Comparison of ENCODE assay signal across 33 cellular contexts in genomic region chr2:99925960-99926359, GRCh38.
"Had no signal": no experiment of that assay in that cellular context is flagged by ENCODE, and none has a peak within 500 bp of the region (broad histone marks: within the 10 kb centered on the region; RNA-seq: fewer than 3 reads in every experiment).

No MANE protein-coding gene starts in this region.

- H3K27me3 Mint-ChIP-seq: activated B cell treated with CpG ODN at 0.5 μM for 24 hours; activated CD4-positive, alpha-beta T cell treated with anti-CD3 and anti-CD28 coated beads, Interleukin-2, amount 10 ng/mL, durations not matched to agents 24 days and 14 days; activated CD8-positive, alpha-beta T cell treated with anti-CD3 and anti-CD28 coated beads for 36 hours; activated naive CD4-positive, alpha-beta T cell treated with anti-CD3 and anti-CD28 coated beads, Interleukin-2, amount 10 ng/mL, durations not matched to agents 7 days and 5 days; activated naive CD4-positive, alpha-beta T cell treated with anti-CD3 and anti-CD28 coated beads, Interleukin-2, amount 50 U/mL, for 24 hours; activated naive CD8-positive, alpha-beta T cell treated with anti-CD3 and anti-CD28 coated beads for 36 hours; activated T-cell treated with anti-CD3 and anti-CD28 coated beads, Interleukin-2, amount 50 U/mL, for 24 hours; brain; central memory CD8-positive, alpha-beta T cell had no signal

- ATAC-seq: activated CD8-positive, alpha-beta T cell treated with anti-CD3 and anti-CD28 coated beads for 36 hours had no signal

- H3K27ac ChIP-seq: adrenal gland, ascending aorta, cardiac muscle cell, VCaP had no signal

- H3K4me1 Mint-ChIP-seq: activated CD4-positive, alpha-beta T cell treated with anti-CD3 and anti-CD28 coated beads, Interleukin-2, amount 10 ng/mL, durations not matched to agents 24 days and 14 days; activated naive CD4-positive, alpha-beta T cell treated with anti-CD3 and anti-CD28 coated beads, Interleukin-2, amount 10 ng/mL, durations not matched to agents 7 days and 5 days; activated naive CD4-positive, alpha-beta T cell treated with anti-CD3 and anti-CD28 coated beads, Interleukin-2, amount 50 U/mL, for 24 hours; activated naive CD8-positive, alpha-beta T cell treated with anti-CD3 and anti-CD28 coated beads for 36 hours; central memory CD8-positive, alpha-beta T cell had no signal

- H3K27me3 ChIP-seq: adrenal gland, ascending aorta, cardiac muscle cell had no signal

- H3K36me3 ChIP-seq: adrenal gland, ascending aorta, cardiac muscle cell had no signal

- H3K9me3 Mint-ChIP-seq: activated CD8-positive, alpha-beta T cell treated with anti-CD3 and anti-CD28 coated beads for 36 hours; activated naive CD4-positive, alpha-beta T cell treated with anti-CD3 and anti-CD28 coated beads, Interleukin-2, amount 10 ng/mL, durations not matched to agents 7 days and 5 days; activated T-helper 2 cell treated with anti-CD3 and anti-CD28 coated beads, Interferon-gamma antibody, Interleukin-2, Interleukin-4, amounts not matched to agents 10 μg/mL and 5 μg/mL and 100 μg/mL, durations not matched to agents 14 hours and 24 hours and 36 hours; central memory CD8-positive, alpha-beta T cell; T-helper 1 cell treated with Interleukin-12 subunit alpha and Interleukin-12 subunit beta and Interleukin-4 antibody, amounts not matched to agents 30 μg/mL and 1 μg/mL, for 36 hours; T-helper 2 cell treated with Interferon-gamma antibody and Interleukin-4, amounts not matched to agents 5 μg/mL and 100 μg/mL, for 36 hours had no signal

- H3K9me3 ChIP-seq: adrenal gland had no signal

- H3K4me3 ChIP-seq: adrenal gland, ascending aorta, cardiac muscle cell had no signal

- H3K27ac Mint-ChIP-seq: activated CD4-positive, alpha-beta memory T cell treated with anti-CD3 and anti-CD28 coated beads for 36 hours; activated CD4-positive, alpha-beta T cell treated with anti-CD3 and anti-CD28 coated beads, Interleukin-2, amount 10 ng/mL, durations not matched to agents 24 days and 14 days; activated CD8-positive, alpha-beta T cell treated with anti-CD3 and anti-CD28 coated beads for 36 hours; activated naive CD4-positive, alpha-beta T cell treated with anti-CD3 and anti-CD28 coated beads, Interleukin-2, amount 10 ng/mL, durations not matched to agents 7 days and 5 days; activated naive CD4-positive, alpha-beta T cell treated with anti-CD3 and anti-CD28 coated beads, Interleukin-2, amount 50 U/mL, for 24 hours; activated naive CD8-positive, alpha-beta T cell treated with anti-CD3 and anti-CD28 coated beads for 36 hours; activated T-cell treated with anti-CD3 and anti-CD28 coated beads, Interleukin-2, amount 50 U/mL, for 24 hours; activated T-helper 2 cell treated with anti-CD3 and anti-CD28 coated beads, Interferon-gamma antibody, Interleukin-2, Interleukin-4, amounts not matched to agents 10 μg/mL and 5 μg/mL and 100 μg/mL, durations not matched to agents 14 hours and 24 hours and 36 hours; T-helper 1 cell treated with Interleukin-12 subunit alpha and Interleukin-12 subunit beta and Interleukin-4 antibody, amounts not matched to agents 30 μg/mL and 1 μg/mL, for 36 hours; T-helper 2 cell treated with Interferon-gamma antibody and Interleukin-4, amounts not matched to agents 5 μg/mL and 100 μg/mL, for 36 hours had no signal

- H3K4me3 Mint-ChIP-seq: activated B cell treated with CpG ODN at 0.5 μM for 24 hours; activated CD4-positive, alpha-beta memory T cell treated with anti-CD3 and anti-CD28 coated beads for 36 hours; activated CD4-positive, alpha-beta T cell treated with anti-CD3 and anti-CD28 coated beads, Interleukin-2, amount 10 ng/mL, durations not matched to agents 24 days and 14 days; activated CD8-positive, alpha-beta T cell treated with anti-CD3 and anti-CD28 coated beads for 36 hours; activated naive CD4-positive, alpha-beta T cell treated with anti-CD3 and anti-CD28 coated beads, Interleukin-2, amount 10 ng/mL, durations not matched to agents 7 days and 5 days; activated naive CD4-positive, alpha-beta T cell treated with anti-CD3 and anti-CD28 coated beads, Interleukin-2, amount 50 U/mL, for 24 hours; activated naive CD8-positive, alpha-beta T cell treated with anti-CD3 and anti-CD28 coated beads for 36 hours; activated T-cell treated with anti-CD3 and anti-CD28 coated beads, Interleukin-2, amount 50 U/mL, for 24 hours; brain; central memory CD8-positive, alpha-beta T cell; T-helper 1 cell treated with Interleukin-12 subunit alpha and Interleukin-12 subunit beta and Interleukin-4 antibody, amounts not matched to agents 30 μg/mL and 1 μg/mL, for 36 hours; T-helper 2 cell treated with Interferon-gamma antibody and Interleukin-4, amounts not matched to agents 5 μg/mL and 100 μg/mL, for 36 hours had no signal

- DNase-seq: activated B cell treated with CpG ODN at 0.5 μM for 24 hours; activated CD4-positive, alpha-beta memory T cell treated with anti-CD3 and anti-CD28 coated beads for 36 hours; activated CD4-positive, alpha-beta T cell treated with anti-CD3 and anti-CD28 coated beads for 4 hours; activated CD4-positive, alpha-beta T cell treated with anti-CD3 and anti-CD28 coated beads, Interleukin-2, amount 10 ng/mL, durations not matched to agents 24 days and 14 days; activated CD4-positive, alpha-beta T cell treated with anti-CD3 and anti-CD28 coated beads, Interleukin-2, amount 50 U/mL, for 1 hour; activated CD4-positive, alpha-beta T cell treated with anti-CD3 and anti-CD28 coated beads, Interleukin-2, amount 50 U/mL, for 4 hours; activated CD4-positive, CD25-positive, alpha-beta regulatory T cell treated with anti-CD3 and anti-CD28 coated beads, Interleukin-2, amount 50 U/mL, for 72 hours; activated CD8-positive, alpha-beta memory T cell treated with anti-CD3 and anti-CD28 coated beads, Interleukin-2, amount 50 U/mL, for 4 hours; activated CD8-positive, alpha-beta T cell treated with anti-CD3 and anti-CD28 coated beads for 36 hours; activated effector memory CD4-positive, alpha-beta T cell treated with Interleukin-2 at 50 U/mL for 16 hours; activated gamma-delta T cell; activated naive CD4-positive, alpha-beta T cell treated with anti-CD3 and anti-CD28 coated beads, Interleukin-2, amount 10 ng/mL, durations not matched to agents 7 days and 5 days; activated naive CD4-positive, alpha-beta T cell treated with Interleukin-2 at 50 U/mL for 16 hours; activated naive CD8-positive, alpha-beta T cell treated with anti-CD3 and anti-CD28 coated beads for 36 hours; activated T-cell treated with anti-CD3 and anti-CD28 coated beads, Interleukin-2, amount 50 U/mL, for 24 hours; activated T-cell treated with anti-CD3 and anti-CD28 coated beads, Interleukin-2, amount 50 U/mL, for 48 hours; adrenal gland; amniotic stem cell; anterior cingulate cortex; caudate nucleus; cerebellar nuclear complex; T-helper 1 cell; T-helper 2 cell; T-helper 9 cell had no signal

- H3K4me1 ChIP-seq: adrenal gland, ascending aorta had no signal

- H3K36me3 Mint-ChIP-seq: activated CD4-positive, alpha-beta memory T cell treated with anti-CD3 and anti-CD28 coated beads for 36 hours; activated naive CD4-positive, alpha-beta T cell treated with anti-CD3 and anti-CD28 coated beads, Interleukin-2, amount 10 ng/mL, durations not matched to agents 7 days and 5 days; activated naive CD8-positive, alpha-beta T cell treated with anti-CD3 and anti-CD28 coated beads for 36 hours had no signal
